8 cellular contexts compared by ENCODE assay signal in the genomic region with DNA sequence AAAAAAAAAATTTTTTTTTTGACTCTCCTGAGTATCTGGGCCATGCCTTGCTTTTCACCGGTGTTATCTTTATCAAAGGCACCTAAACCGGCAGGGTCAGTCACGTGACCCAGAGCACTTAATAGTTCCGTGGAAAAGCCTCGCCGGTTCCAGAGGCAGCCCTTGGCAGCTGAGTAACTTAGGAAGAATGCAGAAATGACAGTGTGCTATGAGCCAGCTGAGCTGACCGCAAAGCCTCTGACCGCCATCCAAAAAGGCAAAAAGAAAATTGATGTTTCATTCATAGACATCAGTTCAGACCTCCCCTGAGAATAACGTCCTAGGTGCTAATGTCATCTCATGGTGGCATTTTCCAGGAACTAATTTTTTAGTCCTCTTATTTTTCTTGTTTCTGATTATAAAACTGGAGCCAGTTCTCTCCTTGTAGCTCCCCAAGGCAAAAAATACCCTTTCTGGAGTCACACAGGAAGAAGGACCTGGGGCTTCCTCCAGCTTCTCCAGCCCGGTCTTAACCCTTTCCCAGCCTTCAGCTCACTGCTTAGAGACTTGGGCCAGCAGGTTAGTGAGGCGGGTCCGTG.
DNase-seq lines count a peak whose midpoint lies in the region; ATAC-seq and TF ChIP-seq lines count a peak whose summit lies in the region.

No MANE protein-coding gene starts in this region.

- H3K27me3 ChIP-seq in vagina: no peaks in the 10 kb centered on the region

- TF ChIP-seq CTCF in coronary artery (IDR thresholded peaks at IDR 0.05) (no peak), lower leg skin (IDR thresholded peaks at IDR 0.05) (no peak), vagina (IDR thresholded peaks at IDR 0.05) (no peak)

- peak overlapping the region; percentile 8 for H3K27ac Mint-ChIP-seq in activated naive CD4-positive, alpha-beta T cell treated with anti-CD3 and anti-CD28 coated beads, Interleukin-2, amount 50 U/mL, for 24 hours

- no peak for DNase-seq in activated naive CD4-positive, alpha-beta T cell treated with Interleukin-2 at 50 U/mL for 16 hours
- DNase-seq in coronary artery (ENCODE audit: low spot score): peak; percentile 86
- peak; percentile 72 to 92 for DNase-seq in lower leg skin (ENCODE audit: low spot score in 2 of 2)
- DNase-seq in vagina (ENCODE audit: extremely low spot score in 2 of 2): peak in 1 of 2 donors; percentile 92
- no peak for DNase-seq in LoVo (ENCODE audit: low spot score)

- TF ChIP-seq POLR2A in lower leg skin (IDR thresholded peaks at IDR 0.05) (no peak), vagina (IDR thresholded peaks at IDR 0.05) (no peak)

- H3K27ac ChIP-seq in coronary artery (peak overlapping the region; percentile 14 to 63), vagina (peak overlapping the region; percentile 76)

- peaks cover 9% of the 10 kb centered on the region for H3K36me3 Mint-ChIP-seq in activated naive CD4-positive, alpha-beta T cell treated with anti-CD3 and anti-CD28 coated beads, Interleukin-2, amount 50 U/mL, for 24 hours

- H3K36me3 ChIP-seq in vagina: no peaks in the 10 kb centered on the region

- intact Hi-C loops in lower leg skin (cut with DNase I; ENCODE audit: low total_unique reads): no loop called here
- intact Hi-C loops in vagina (cut with DNase I): no loop called here

- no peak overlapping the region for H3K4me3 ChIP-seq in coronary artery
- no peak overlapping the region for H3K4me3 ChIP-seq in lower leg skin (ENCODE audit: low read depth, poor library complexity, severe bottlenecking)
- no peak overlapping the region for H3K4me3 ChIP-seq in vagina

- no peaks in the 10 kb centered on the region for H3K9me3 Mint-ChIP-seq in activated naive CD4-positive, alpha-beta T cell treated with anti-CD3 and anti-CD28 coated beads, Interleukin-2, amount 50 U/mL, for 24 hours

- H3K27me3 Mint-ChIP-seq in activated naive CD4-positive, alpha-beta T cell treated with anti-CD3 and anti-CD28 coated beads, Interleukin-2, amount 50 U/mL, for 24 hours: no peaks in the 10 kb centered on the region

- no peak for ATAC-seq in GM19395 (IDR thresholded peaks at IDR 0.05; ENCODE audit: unreplicated experiment)
- no peak for ATAC-seq in GM21825 (IDR thresholded peaks at IDR 0.05; ENCODE audit: unreplicated experiment)

- 11 to 16% methylated on average over 12 of the region's 12 CpGs for WGBS in lower leg skin, 2 donors

- H3K4me1 ChIP-seq in vagina: peaks cover 48% of the 10 kb centered on the region

- no peaks in the 10 kb centered on the region for H3K9me3 ChIP-seq in vagina

- H3K4me3 Mint-ChIP-seq in activated naive CD4-positive, alpha-beta T cell treated with anti-CD3 and anti-CD28 coated beads, Interleukin-2, amount 50 U/mL, for 24 hours: no peak overlapping the region

- H3K4me1 Mint-ChIP-seq in activated naive CD4-positive, alpha-beta T cell treated with anti-CD3 and anti-CD28 coated beads, Interleukin-2, amount 50 U/mL, for 24 hours: peaks cover 37% of the 10 kb centered on the region

Comparison
In these comparisons a context has a peak if more than half of its experiments do, and no peak if none do; other contexts are left out.
1. DNase-seq: peak in coronary artery (single experiment) and lower leg skin (2 of 2); none in activated naive CD4-positive, alpha-beta T cell treated with Interleukin-2 at 50 U/mL for 16 hours (single experiment) and LoVo (single experiment).